Comparison of ENCODE assay signal across 8 cellular contexts in genomic region chr3:119498188-119498987, GRCh38. TPM values are rescaled to one million over a fixed set of nuclear protein-coding genes. Genes with fewer than 3 reads are reported as not detected.
DNase-seq lines count a peak whose midpoint lies in the region; ATAC-seq and TF ChIP-seq lines count a peak whose summit lies in the region.

TSS of gene TIMMDC1 (plus strand) at chr3:119498547. CDS start at chr3:119498734, 187 bp downstream.

- H3K27me3 ChIP-seq in spleen (replicated peaks in 1 of 7): no peaks in the 10 kb centered on the region

- peaks cover 17 to 58% (median 43%) of the 10 kb centered on the region in 6 donors for H3K4me1 ChIP-seq in spleen

- TF ChIP-seq POLR2A in spleen (IDR thresholded peaks at IDR 0.05): peak in 2 of 3 donors; percentile 50 to 51

- peak within 1 kb of the TSS; percentile 60 to 85 (median 81) for H3K4me3 ChIP-seq in spleen

- peak in 4 of 11 experiments; percentile 12 to 30 (median 18) for TF ChIP-seq CTCF in spleen (IDR thresholded peaks at IDR 0.05 in 8 of 11, conservative IDR thresholded peaks at IDR 0.05 in 3 of 11)

- WGBS in spleen, 5 donors: 0 to 1% (median 1%) methylated on average over 50 to 57 of the region's 57 CpGs

- H3K27ac ChIP-seq in spleen: peak within 1 kb of the TSS; percentile 92 to 98 (median 95)

- peak; percentile 98 for DNase-seq in AG08396 (ENCODE audit: low spot score)
- peak; percentile 78 for DNase-seq in NCI-H345 treated with DMSO at 0.1 percent for 48 hours (lab: John Stamatoyannopoulos, UW; ENCODE audit: unreplicated experiment)
- DNase-seq in activated CD4-positive, CD25-positive, alpha-beta regulatory T cell (lab: John Stamatoyannopoulos, UW): peak; percentile 92 to 97 (median 94)
- peak; percentile 96 for DNase-seq in central memory CD4-positive, alpha-beta T cell
- peak; percentile 97 for DNase-seq in inferior parietal cortex (ENCODE audit: extremely low spot score)
- peak; percentile 99 for DNase-seq in spleen

- intact Hi-C loops in spleen (cut with DNase I; ENCODE audit: low total_unique reads): no loop called here

- ATAC-seq in GM19023 (IDR thresholded peaks at IDR 0.05; ENCODE audit: unreplicated experiment): peak; percentile 99
- peak; percentile 99 for ATAC-seq in HG03280 (IDR thresholded peaks at IDR 0.05; ENCODE audit: unreplicated experiment)

- H3K36me3 ChIP-seq in spleen: peaks cover 0 to 18% (median 0%) of the 10 kb centered on the region in 6 donors

- H3K9me3 ChIP-seq in spleen: no peaks in the 10 kb centered on the region

RNA-seq across cellular contexts. Expression of gene TIMMDC1, which starts in this region (rescaled TPM):
- total RNA-seq in spleen: 10 to 100 TPM; 33.0 to 85.7 (median 67.4) TPM
- polyA plus RNA-seq in spleen: 10 to 100 TPM; 57.1 to 77.8 (median 75.4) TPM

Comparison
In these comparisons a context has a peak if more than half of its experiments do, and no peak if none do; other contexts are left out.
1. Peak in every context shown above with its lines: DNase-seq, ATAC-seq, H3K4me3 ChIP-seq and H3K27ac ChIP-seq.